Comparison of ENCODE assay signal across 1 cellular context in genomic region chr18:49813321-49814146, GRCh38.
TF ChIP-seq lines count a peak whose summit lies in the region.

Gene ACAA2, minus strand, starts transcription at chr18:49813533. Its CDS starts 49 bp downstream, at chr18:49813484.

TF ChIP-seq in HCT116, 20 proteins besides CTCF, POLR2A, EP300 and RAD21 (continued from another document):
- TF ChIP-seq SRF (IDR thresholded peaks at IDR 0.05; ENCODE audit: low read depth) (no peak), SP1 (IDR thresholded peaks at IDR 0.05; ENCODE audit: low read depth) (no peak; the same call in 1 of the 2 replicates), JUND (IDR thresholded peaks at IDR 0.05) (no peak; the same call in 1 of the 2 replicates), ZFX (IDR thresholded peaks at IDR 0.05) (0 out of 2 replicates have a peak, but pooled peaks have one; percentile 27), MAX (IDR thresholded peaks at IDR 0.05) (no peak; the same call in 1 of the 2 replicates), CBX3 (IDR thresholded peaks at IDR 0.05; ENCODE audit: low read depth) (no peak), ELF1 (IDR thresholded peaks at IDR 0.05; ENCODE audit: borderline replicate concordance, low read depth) (no peak), CEBPB (IDR thresholded peaks at IDR 0.05; ENCODE audit: low read depth) (no peak), TCF7L2 (IDR thresholded peaks at IDR 0.05; ENCODE audit: borderline replicate concordance, extremely low read depth, insufficient read depth, insufficient read length) (no peak), EGR1 (IDR thresholded peaks at IDR 0.05; ENCODE audit: low read depth) (peak; percentile 72)
